ENCODE assay signal across 8 cellular contexts in genomic region chr5:1799110-1799601, GRCh38. TPM values are rescaled to one million over a fixed set of nuclear protein-coding genes. Genes with fewer than 3 reads are reported as not detected.
A peak's percentile ranks its signal among the peaks of the same experiment; 100 is the strongest.
DNase-seq lines count a peak whose midpoint lies in the region; ATAC-seq and TF ChIP-seq lines count a peak whose summit lies in the region.

No MANE protein-coding gene starts in this region.

- 0 out of 2 replicates have a peak overlapping the region, but pooled peaks have one; percentile 17 for H2AFZ ChIP-seq in PC-3 (ENCODE audit: low read length)

- H3K4me3 Mint-ChIP-seq in stimulated activated naive CD8-positive, alpha-beta T cell treated with anti-CD3 and anti-CD28 coated beads, Interleukin-15, amount 100 ng/mL, for 72 hours = peak overlapping the region; percentile 92 to 97

- H3K27me3 ChIP-seq in PC-3 (ENCODE audit: low read length) (no peaks in the 10 kb centered on the region), liver (ENCODE audit: control insufficient read depth in 4 of 4, insufficient read depth in 4 of 4, low read length in 3 of 4) (no peaks in the 10 kb centered on the region)

- H3K4me3 ChIP-seq in PC-3 (ENCODE audit: low read length) (peak overlapping the region; percentile 97), liver (ENCODE audit: low read depth in 1 of 3, low read length in 3 of 3) (peak overlapping the region; percentile 30 to 91 (median 79))

- peak; percentile 19 for DNase-seq in activated T-cell treated with anti-CD3 and anti-CD28 coated beads for 1 hour (ENCODE audit: low read depth)
- DNase-seq in activated T-cell treated with anti-CD3 and anti-CD28 coated beads for 4 hours = no peak
- DNase-seq in PC-3 = no peak
- peak; percentile 25 for DNase-seq in central memory CD4-positive, alpha-beta T cell
- peak; percentile 33 to 43 for DNase-seq in stimulated activated naive CD8-positive, alpha-beta T cell treated with anti-CD3 and anti-CD28 coated beads, Interleukin-15, amount 100 ng/mL, for 72 hours
- no peak for DNase-seq in NCI-H1105 (lab: John Stamatoyannopoulos, UW)

- H3K9me3 ChIP-seq in PC-3 (ENCODE audit: low read length) (no peaks in the 10 kb centered on the region), liver (ENCODE audit: control insufficient read depth in 4 of 4, low read length in 3 of 4) (no peaks in the 10 kb centered on the region)

- H3K27ac Mint-ChIP-seq in stimulated activated naive CD8-positive, alpha-beta T cell treated with anti-CD3 and anti-CD28 coated beads, Interleukin-15, amount 100 ng/mL, for 72 hours = peak overlapping the region; percentile 63 to 95

- TF ChIP-seq CTCF in PC-3 (conservative IDR thresholded peaks at IDR 0.05; ENCODE audit: low read depth, low read length) = no peak
- no peak for TF ChIP-seq CTCF in liver (IDR thresholded peaks at IDR 0.05; ENCODE audit: low read depth, low read length, missing input control)

- no peak for TF ChIP-seq RAD21 in liver (IDR thresholded peaks at IDR 0.05)

- H3K4me1 ChIP-seq in PC-3 (ENCODE audit: insufficient read depth, low read length) (peaks cover 37% of the 10 kb centered on the region), liver (ENCODE audit: control insufficient read depth in 4 of 4, insufficient read depth in 4 of 4, low read length in 3 of 4) (peaks cover 0 to 20% (median 13%) of the 10 kb centered on the region in 4 donors)

- H3K27ac ChIP-seq in PC-3 (ENCODE audit: low read length) = peak overlapping the region; percentile 19
- H3K27ac ChIP-seq in liver (ENCODE audit: low read depth in 1 of 2, low read length in 2 of 2) = peak overlapping the region; percentile 53 to 84

- H3K27me3 Mint-ChIP-seq in stimulated activated naive CD8-positive, alpha-beta T cell treated with anti-CD3 and anti-CD28 coated beads, Interleukin-15, amount 100 ng/mL, for 72 hours = no peaks in the 10 kb centered on the region

- no peaks in the 10 kb centered on the region for H3K9me2 ChIP-seq in PC-3 (replicated peaks; ENCODE audit: low read length)

- intact Hi-C loops in PC-3 (cut with micrococcal nuclease) = no loop called here

- no peaks in the 10 kb centered on the region for H3K9me3 Mint-ChIP-seq in stimulated activated naive CD8-positive, alpha-beta T cell treated with anti-CD3 and anti-CD28 coated beads, Interleukin-15, amount 100 ng/mL, for 72 hours

- no peaks in the 10 kb centered on the region for H3F3A ChIP-seq in PC-3 (ENCODE audit: low read length, unreplicated experiment)

- H3K9ac ChIP-seq in PC-3 (ENCODE audit: low read length) (peak overlapping the region; percentile 97), liver (ENCODE audit: low read depth in 1 of 2, low read length in 2 of 2) (peak overlapping the region; percentile 3 to 25)

- WGBS in liver = 1% methylated on average over 35 of the region's 35 CpGs

- H4K20me1 ChIP-seq in PC-3 (ENCODE audit: low read length) = peaks cover 12% of the 10 kb centered on the region; the same call in 1 of the 2 replicates

- H3K79me2 ChIP-seq in PC-3 (ENCODE audit: low read length) = peaks cover 72% of the 10 kb centered on the region

- ATAC-seq in HG02763 (IDR thresholded peaks at IDR 0.05; ENCODE audit: unreplicated experiment) (peak; percentile 17), PC-3 (peak; percentile 3)
- peak; percentile 58 for ATAC-seq in stimulated activated naive CD8-positive, alpha-beta T cell treated with anti-CD3 and anti-CD28 coated beads, Interleukin-15, amount 100 ng/mL, for 72 hours

- CTCF ChIA-PET in PC-3 (lab: Charles Lee) = interaction anchor here (0.6 to 0.8 kb wide), 2 partner anchors 26 to 58 kb away, joined by 3 to 7 read pairs; no protein-coding TSS in a partner anchor

- peaks cover 73% of the 10 kb centered on the region for H3K4me1 Mint-ChIP-seq in stimulated activated naive CD8-positive, alpha-beta T cell treated with anti-CD3 and anti-CD28 coated beads, Interleukin-15, amount 100 ng/mL, for 72 hours

- POLR2A ChIA-PET in PC-3 (lab: Charles Lee; ENCODE audit: unreplicated experiment) = no interaction called here

- H3K4me2 ChIP-seq in PC-3 (ENCODE audit: low read length) = peak overlapping the region; percentile 95

- no TSS peak for BruUV-seq in PC-3 (replicated peaks; lab: Mats Ljungman, UMichigan)

- peaks cover 33% of the 10 kb centered on the region for H3K36me3 ChIP-seq in PC-3 (ENCODE audit: low read depth, low read length)
- H3K36me3 ChIP-seq in liver (ENCODE audit: control insufficient read depth in 4 of 4, insufficient read depth in 3 of 4, low read depth in 1 of 4, low read length in 3 of 4) = peaks cover 6 to 33% (median 22%) of the 10 kb centered on the region in 4 donors

TF ChIP-seq in liver, 16 proteins besides CTCF, POLR2A, EP300 and RAD21:
- TF ChIP-seq TAF1 (conservative IDR thresholded peaks at IDR 0.05) = no peak
- TF ChIP-seq RXRA (IDR thresholded peaks at IDR 0.05) = peak; percentile 44 to 60
TF ChIP-seq in liver: peak in this region for 1.

RNA-seq across cellular contexts. Expression of gene MRPL36, which starts 0.5 kb away (rescaled TPM):
- total RNA-seq in PC-3 (2014; rRNA removed) (91.9 and 116 TPM in 2 replicates), liver (10 to 100 TPM; 22.3 to 29.2 TPM)
- polyA plus RNA-seq in liver = 100 to 1,000 TPM in 1 of 2 donors, 10 to 100 TPM in 1; 83.5 to 106 TPM

RNA-seq across cellular contexts. Expression of gene NDUFS6, which starts 2.1 kb away (rescaled TPM):
- total RNA-seq in PC-3 (2014; rRNA removed) (104 and 144 TPM in 2 replicates), liver (10 to 100 TPM; 18.7 to 33.4 TPM)
- 10 to 100 TPM; 61.1 to 82.5 TPM for polyA plus RNA-seq in liver

Comparison
In these comparisons a context has a peak if more than half of its experiments do, and no peak if none do; other contexts are left out.
1. DNase-seq: peak in activated T-cell treated with anti-CD3 and anti-CD28 coated beads for 1 hour (single experiment), central memory CD4-positive, alpha-beta T cell (single experiment) and stimulated activated naive CD8-positive, alpha-beta T cell treated with anti-CD3 and anti-CD28 coated beads, Interleukin-15, amount 100 ng/mL, for 72 hours (2 of 2); none in activated T-cell treated with anti-CD3 and anti-CD28 coated beads for 4 hours (single experiment), PC-3 (single experiment) and NCI-H1105 (single experiment).
2. ATAC-seq: peak in every context shown above with its lines; median percentile 58 in stimulated activated naive CD8-positive, alpha-beta T cell treated with anti-CD3 and anti-CD28 coated beads, Interleukin-15, amount 100 ng/mL, for 72 hours; 17 in HG02763; 3 in PC-3.